In the genomic region with DNA sequence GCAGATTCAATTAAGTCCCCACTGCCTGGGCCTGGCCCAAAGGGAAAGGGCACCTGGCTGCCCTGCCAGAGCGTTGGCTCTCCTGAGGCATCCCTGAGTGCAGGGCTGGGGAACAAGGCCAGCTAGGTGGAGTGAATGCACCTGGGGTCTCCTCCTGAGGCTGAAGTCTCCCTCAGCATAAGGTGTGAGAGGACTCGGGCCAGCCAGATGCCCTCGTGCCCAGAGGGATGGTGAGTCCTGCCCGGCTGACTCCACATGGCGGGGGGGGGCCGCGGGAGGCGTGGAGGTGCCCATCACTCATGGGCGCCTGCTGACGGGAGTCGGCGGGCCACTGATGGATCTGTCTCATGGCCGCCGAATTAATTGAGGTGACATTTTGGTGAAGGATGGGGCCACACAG, we compare ENCODE assay signal across 21 cellular contexts.
"Had no signal": no experiment of that assay in that cellular context is flagged by ENCODE, and none has a peak within 500 bp of the region (broad histone marks: within the 10 kb centered on the region; RNA-seq: fewer than 3 reads in every experiment).

No MANE protein-coding gene starts in this region.

- H3K4me3 Mint-ChIP-seq: central memory CD8-positive, alpha-beta T cell; immature natural killer cell; naive thymus-derived CD8-positive, alpha-beta T cell; neural crest cell; stimulated activated effector memory CD8-positive, alpha-beta T cell treated with anti-CD3 and anti-CD28 coated beads, Interleukin-12 subunit alpha, Interleukin-12 subunit beta, amount 100 ng/mL, for 72 hours had no signal

- DNase-seq: dermis blood vessel endothelial cell; effector memory CD4-positive, alpha-beta T cell; esophagus squamous epithelium; hypothalamus; immature natural killer cell; left lung; mammary epithelial cell; naive thymus-derived CD8-positive, alpha-beta T cell; sigmoid colon; stimulated activated CD4-positive, alpha-beta T cell treated with anti-CD3 and anti-CD28 coated beads, Interleukin-2, amount 100 ng/mL, for 24 hours; stimulated activated CD4-positive, alpha-beta T cell treated with anti-CD3 and anti-CD28 coated beads, Interleukin-4, amount 100 ng/mL, for 24 hours; stimulated activated naive CD4-positive, alpha-beta T cell treated with Interleukin-2 at 50 U/mL for 16 hours; testis; tibial artery had no signal

- H3K9ac ChIP-seq: parathyroid adenoma had no signal

- H3K4me3 ChIP-seq: coronary artery, esophagus squamous epithelium, left lung, sigmoid colon, testis, tibial artery, upper lobe of left lung had no signal

- H3K9me3 ChIP-seq: esophagus squamous epithelium, left lung, sigmoid colon, testis, tibial artery, upper lobe of left lung had no signal

- H3K4me1 ChIP-seq: left lung, parathyroid adenoma, testis had no signal

- H3K27ac Mint-ChIP-seq: immature natural killer cell; naive thymus-derived CD8-positive, alpha-beta T cell; progenitor cell of endocrine pancreas; stimulated activated effector memory CD8-positive, alpha-beta T cell treated with anti-CD3 and anti-CD28 coated beads, Interleukin-12 subunit alpha, Interleukin-12 subunit beta, amount 100 ng/mL, for 72 hours had no signal

- H3K9me3 Mint-ChIP-seq: central memory CD8-positive, alpha-beta T cell; immature natural killer cell; naive thymus-derived CD8-positive, alpha-beta T cell; neural crest cell; stimulated activated effector memory CD8-positive, alpha-beta T cell treated with anti-CD3 and anti-CD28 coated beads, Interleukin-12 subunit alpha, Interleukin-12 subunit beta, amount 100 ng/mL, for 72 hours had no signal

- H3K27ac ChIP-seq: coronary artery, left lung, parathyroid adenoma, sigmoid colon, tibial artery, upper lobe of left lung had no signal

- H3K27me3 Mint-ChIP-seq: central memory CD8-positive, alpha-beta T cell; naive thymus-derived CD8-positive, alpha-beta T cell; progenitor cell of endocrine pancreas had no signal

- ATAC-seq: left lung; naive thymus-derived CD8-positive, alpha-beta T cell; stimulated activated effector memory CD8-positive, alpha-beta T cell treated with anti-CD3 and anti-CD28 coated beads, Interleukin-12 subunit alpha, Interleukin-12 subunit beta, amount 100 ng/mL, for 72 hours had no signal

- H3K27me3 ChIP-seq: esophagus squamous epithelium, left lung, sigmoid colon, testis, tibial artery, upper lobe of left lung had no signal

- H3K4me1 Mint-ChIP-seq: central memory CD8-positive, alpha-beta T cell; immature natural killer cell; naive thymus-derived CD8-positive, alpha-beta T cell; stimulated activated effector memory CD8-positive, alpha-beta T cell treated with anti-CD3 and anti-CD28 coated beads, Interleukin-12 subunit alpha, Interleukin-12 subunit beta, amount 100 ng/mL, for 72 hours had no signal

- H2AFZ ChIP-seq: parathyroid adenoma had no signal

- H3K36me3 Mint-ChIP-seq: stimulated activated effector memory CD8-positive, alpha-beta T cell treated with anti-CD3 and anti-CD28 coated beads, Interleukin-12 subunit alpha, Interleukin-12 subunit beta, amount 100 ng/mL, for 72 hours had no signal

- H3K36me3 ChIP-seq: left lung, sigmoid colon had no signal
